Comparison of ENCODE assay signal across 11 cellular contexts in genomic region chr2:224925066-224925821, GRCh38.
DNase-seq lines count a peak whose midpoint lies in the region; ATAC-seq, FAIRE-seq and TF ChIP-seq lines count a peak whose summit lies in the region.
"Had no signal": no experiment of that assay in that cellular context is flagged by ENCODE, and none has a peak within 500 bp of the region (broad histone marks: within the 10 kb centered on the region; RNA-seq: fewer than 3 reads in every experiment).

No MANE protein-coding gene starts in this region.

- POLR2A ChIA-PET in activated CD4-positive, alpha-beta T cell treated with anti-CD3 and anti-CD28 coated beads for 36 hours (lab: Charles Lee): interaction anchor here (0.7 to 4.3 kb wide), 4 partner anchors 16 to 115 kb away, joined by 4 to 56 read pairs (median 13); no protein-coding TSS in a partner anchor

- no peaks in the 10 kb centered on the region for H3K9me3 Mint-ChIP-seq in activated CD4-positive, alpha-beta T cell treated with anti-CD3 and anti-CD28 coated beads for 36 hours (ENCODE audit: low read depth)
- H3K9me3 Mint-ChIP-seq in activated naive CD4-positive, alpha-beta T cell treated with anti-CD3 and anti-CD28 coated beads, Interleukin-2, amount 50 U/mL, for 72 hours: no peaks in the 10 kb centered on the region
- H3K9me3 Mint-ChIP-seq in stimulated activated naive CD8-positive, alpha-beta T cell treated with anti-CD3 and anti-CD28 coated beads, Interleukin-15, Interleukin-2, amounts not matched to agents 100 ng/mL and 50 ng/mL, for 24 hours: no peaks in the 10 kb centered on the region

- H3K27ac Mint-ChIP-seq in activated CD4-positive, alpha-beta T cell treated with anti-CD3 and anti-CD28 coated beads for 36 hours: peak overlapping the region; percentile 98
- peak overlapping the region; percentile 97 to 99 for H3K27ac Mint-ChIP-seq in activated naive CD4-positive, alpha-beta T cell treated with anti-CD3 and anti-CD28 coated beads, Interleukin-2, amount 50 U/mL, for 72 hours
- H3K27ac Mint-ChIP-seq in stimulated activated naive CD8-positive, alpha-beta T cell treated with anti-CD3 and anti-CD28 coated beads, Interleukin-15, Interleukin-2, amounts not matched to agents 100 ng/mL and 50 ng/mL, for 24 hours: peak overlapping the region; percentile 99

- peak; percentile 25 for ATAC-seq in activated CD4-positive, alpha-beta T cell treated with anti-CD3 and anti-CD28 coated beads for 36 hours
- ATAC-seq in HG03060 (IDR thresholded peaks at IDR 0.05; ENCODE audit: low read depth, unreplicated experiment): peak; percentile 18
- ATAC-seq in activated naive CD4-positive, alpha-beta T cell treated with anti-CD3 and anti-CD28 coated beads, Interleukin-2, amount 50 U/mL, for 72 hours: peak; percentile 52 to 55

- CTCF ChIA-PET in activated CD4-positive, alpha-beta T cell treated with anti-CD3 and anti-CD28 coated beads for 36 hours (lab: Charles Lee): interaction anchor here (0.8 to 4.7 kb wide), 6 partner anchors 13 to 79 kb away, joined by 3 to 53 read pairs (median 6); no protein-coding TSS in a partner anchor

- H3K36me3 Mint-ChIP-seq in activated CD4-positive, alpha-beta T cell treated with anti-CD3 and anti-CD28 coated beads for 36 hours (ENCODE audit: low read depth): peaks cover 73% of the 10 kb centered on the region
- peaks cover 42 to 52% of the 10 kb centered on the region in 2 donors for H3K36me3 Mint-ChIP-seq in activated naive CD4-positive, alpha-beta T cell treated with anti-CD3 and anti-CD28 coated beads, Interleukin-2, amount 50 U/mL, for 72 hours
- peaks cover 75% of the 10 kb centered on the region for H3K36me3 Mint-ChIP-seq in stimulated activated naive CD8-positive, alpha-beta T cell treated with anti-CD3 and anti-CD28 coated beads, Interleukin-15, Interleukin-2, amounts not matched to agents 100 ng/mL and 50 ng/mL, for 24 hours (ENCODE audit: low read depth)

- peaks cover 89% of the 10 kb centered on the region for H3K4me1 Mint-ChIP-seq in activated CD4-positive, alpha-beta T cell treated with anti-CD3 and anti-CD28 coated beads for 36 hours
- peaks cover 88% of the 10 kb centered on the region for H3K4me1 Mint-ChIP-seq in stimulated activated naive CD8-positive, alpha-beta T cell treated with anti-CD3 and anti-CD28 coated beads, Interleukin-15, Interleukin-2, amounts not matched to agents 100 ng/mL and 50 ng/mL, for 24 hours (ENCODE audit: low read depth)

- intact Hi-C loops in activated CD4-positive, alpha-beta T cell treated with anti-CD3 and anti-CD28 coated beads for 36 hours (cut with DNase I, micrococcal nuclease): loop anchor here (1.0 to 10.0 kb wide), 13 partner anchors 13 to 1870 kb away; partner anchors contain the start of genes CUL3 (in 2 of the 2) and IRS1 (in 1 of the 2)

- DNase-seq in activated CD4-positive, alpha-beta T cell treated with anti-CD3 and anti-CD28 coated beads for 36 hours: no peak
- DNase-seq in activated CD4-positive, alpha-beta T cell treated with anti-CD3 and anti-CD28 coated beads for 4 hours: no peak
- no peak for DNase-seq in activated naive CD4-positive, alpha-beta T cell treated with anti-CD3 and anti-CD28 coated beads, Interleukin-2, amount 50 U/mL, for 72 hours (ENCODE audit: low spot score in 2 of 2)
- DNase-seq in D721Med (ENCODE audit: insufficient read length, low spot score) (no peak), T1000 (lab: John Stamatoyannopoulos, UW) (no peak)
- DNase-seq in NK-92 treated with Interleukin-12 subunit alpha and Interleukin-12 subunit beta, amount 100 ng/mL, for 24 hours (lab: John Stamatoyannopoulos, UW): no peak
- DNase-seq: midbrain; NCI-H82; stimulated activated CD4-positive, alpha-beta T cell treated with anti-CD3 and anti-CD28 coated beads, Interleukin-12 subunit alpha, Interleukin-12 subunit beta, amount 100 ng/mL, for 4 hours had no signal

- TF ChIP-seq CTCF in D721Med (IDR thresholded peaks at IDR 0.05; ENCODE audit: insufficient read depth, missing control alignments): no peak

- no peak for FAIRE-seq in D721Med (lab: Jason Lieb, UNC)

- H3K27me3 Mint-ChIP-seq in activated CD4-positive, alpha-beta T cell treated with anti-CD3 and anti-CD28 coated beads for 36 hours: no peaks in the 10 kb centered on the region
- H3K27me3 Mint-ChIP-seq in stimulated activated naive CD8-positive, alpha-beta T cell treated with anti-CD3 and anti-CD28 coated beads, Interleukin-15, Interleukin-2, amounts not matched to agents 100 ng/mL and 50 ng/mL, for 24 hours: no peaks in the 10 kb centered on the region

- peak overlapping the region; percentile 60 for H3K4me3 Mint-ChIP-seq in activated CD4-positive, alpha-beta T cell treated with anti-CD3 and anti-CD28 coated beads for 36 hours
- H3K4me3 Mint-ChIP-seq in stimulated activated naive CD8-positive, alpha-beta T cell treated with anti-CD3 and anti-CD28 coated beads, Interleukin-15, Interleukin-2, amounts not matched to agents 100 ng/mL and 50 ng/mL, for 24 hours: peak overlapping the region; percentile 77
